ENCODE assay signal across 8 cellular contexts in genomic region chr2:73112913-73113633, GRCh38. TPM values are rescaled to one million over a fixed set of nuclear protein-coding genes. Genes with fewer than 3 reads are reported as not detected.
DNase-seq lines count a peak whose midpoint lies in the region; ATAC-seq lines count a peak whose summit lies in the region.

RAB11FIP5 (minus strand) TSS chr2:73112948; CDS start chr2:73112777, 171 bp downstream.

- no peaks in the 10 kb centered on the region for H3K9me3 Mint-ChIP-seq in memory B cell

- H3K9ac ChIP-seq in endocrine pancreas (ENCODE audit: control insufficient read depth, insufficient read depth, low read length): peak within 1 kb of the TSS; percentile 96

- no peaks in the 10 kb centered on the region for H3K36me3 ChIP-seq in endocrine pancreas (ENCODE audit: control insufficient read depth, insufficient read depth, low read length)

- H3K9me3 ChIP-seq in endocrine pancreas (ENCODE audit: control insufficient read depth, low read length): no peaks in the 10 kb centered on the region

- peak within 1 kb of the TSS; percentile 82 for H3K4me3 Mint-ChIP-seq in memory B cell

- H3K27me3 ChIP-seq in endocrine pancreas (ENCODE audit: control insufficient read depth, insufficient read depth, low read length): no peaks in the 10 kb centered on the region

- peaks cover 9% of the 10 kb centered on the region for H3K4me1 Mint-ChIP-seq in memory B cell

- H3K4me1 ChIP-seq in endocrine pancreas (ENCODE audit: control insufficient read depth, insufficient read depth, low read length): no peaks in the 10 kb centered on the region

- ATAC-seq in GM18517 (IDR thresholded peaks at IDR 0.05; ENCODE audit: unreplicated experiment): peak; percentile 50
- ATAC-seq in HG03103 (IDR thresholded peaks at IDR 0.05; ENCODE audit: low read depth, unreplicated experiment): peak; percentile 60
- peak; percentile 85 for ATAC-seq in memory B cell (ENCODE audit: low read depth)

- H3K4me3 ChIP-seq in endocrine pancreas (ENCODE audit: control insufficient read depth, insufficient read depth, low read length): peak within 1 kb of the TSS; percentile 68

- H3K36me3 Mint-ChIP-seq in memory B cell: no peaks in the 10 kb centered on the region

- no peaks in the 10 kb centered on the region for H3K27me3 Mint-ChIP-seq in memory B cell

- H3K27ac Mint-ChIP-seq in memory B cell: peak within 1 kb of the TSS; percentile 64

- DNase-seq in A172 (ENCODE audit: low spot score) (peak; percentile 76), NCI-H774 (lab: John Stamatoyannopoulos, UW) (peak; percentile 63), memory B cell (ENCODE audit: low spot score in 2 of 2) (peak; percentile 70 to 75)
- peak; percentile 17 for DNase-seq in activated CD8-positive, alpha-beta memory T cell treated with anti-CD3 and anti-CD28 coated beads, Interleukin-2, amount 50 U/mL, for 1 hour (ENCODE audit: extremely low read depth)
- peak; percentile 68 to 74 (median 70) for DNase-seq in stimulated activated CD4-positive, alpha-beta T cell treated with anti-CD3 and anti-CD28 coated beads, TNF-alpha, amount 100 ng/mL, for 4 hours (ENCODE audit: low read depth in 3 of 3)

RNA-seq across cellular contexts. Expression of gene RAB11FIP5, which starts in this region (rescaled TPM):
- 52.2 and 58.8 TPM in 2 replicates for total RNA-seq in A172 (2014; rRNA removed; shearing (Covaris generic))

Comparison
In these comparisons a context has a peak if more than half of its experiments do, and no peak if none do; other contexts are left out.
1. Peak in every context shown above with its lines: DNase-seq, ATAC-seq and H3K4me3 ChIP-seq.
2. DNase-seq: peak in every context shown above with its lines; median percentile 76 in A172; 72 in memory B cell; 70 in stimulated activated CD4-positive, alpha-beta T cell treated with anti-CD3 and anti-CD28 coated beads, TNF-alpha, amount 100 ng/mL, for 4 hours; 63 in NCI-H774; 17 in activated CD8-positive, alpha-beta memory T cell treated with anti-CD3 and anti-CD28 coated beads, Interleukin-2, amount 50 U/mL, for 1 hour.